ENCODE assay signal across 8 cellular contexts in genomic region chr5:65927497-65928340, GRCh38. TPM values are rescaled to one million over a fixed set of nuclear protein-coding genes. Genes with fewer than 3 reads are reported as not detected.
DNase-seq lines count a peak whose midpoint lies in the region; ATAC-seq and TF ChIP-seq lines count a peak whose summit lies in the region.

No MANE protein-coding gene starts in this region.

- TF ChIP-seq POLR2A in tibial nerve (IDR thresholded peaks at IDR 0.05): no peak

- no peak overlapping the region for H3K14ac ChIP-seq in mesenchymal stem cell (ENCODE audit: low read length in 2 of 2)

- no peak overlapping the region for H2BK12ac ChIP-seq in mesenchymal stem cell (ENCODE audit: low read length in 2 of 2)

- H3K4me2 ChIP-seq in mesenchymal stem cell (ENCODE audit: low read length, poor library complexity, severe bottlenecking): peak overlapping the region; percentile 12

- peak in 1 of 2 donors; percentile 38 for TF ChIP-seq EP300 in tibial nerve (IDR thresholded peaks at IDR 0.05)

- no peak overlapping the region for H2AK5ac ChIP-seq in mesenchymal stem cell (ENCODE audit: low read length, severe bottlenecking)

- TF ChIP-seq CTCF in tibial nerve (IDR thresholded peaks at IDR 0.05): no peak

- no peaks in the 10 kb centered on the region for H3K9me3 Mint-ChIP-seq in dendritic cell treated with granulocyte-macrophage colony-stimulating factor and Interleukin-4, amounts not matched to agents 40 ng/mL and 50 ng/mL, for 4 days

- H3K23ac ChIP-seq in mesenchymal stem cell (ENCODE audit: low read length in 2 of 2): no peak overlapping the region

- peaks cover 11% of the 10 kb centered on the region for H3K36me3 ChIP-seq in SK-N-MC (ENCODE audit: insufficient read depth, low read length)
- H3K36me3 ChIP-seq in mesenchymal stem cell (ENCODE audit: control insufficient read depth in 1 of 2, insufficient read depth in 2 of 2, low read depth in 1 of 2, low read length in 2 of 2): peaks cover under 1 to 5% of the 10 kb centered on the region in 2 experiments
- H3K36me3 ChIP-seq in tibial nerve: no peaks in the 10 kb centered on the region

- no peaks in the 10 kb centered on the region for H3K79me1 ChIP-seq in mesenchymal stem cell (replicated peaks; ENCODE audit: low read length, poor library complexity, severe bottlenecking)

- intact Hi-C loops in dendritic cell treated with granulocyte-macrophage colony-stimulating factor and Interleukin-4, amounts not matched to agents 40 ng/mL and 50 ng/mL, for 4 days (cut with micrococcal nuclease): loop anchor here (2.0 to 10.0 kb wide), 4 partner anchors 103 to 215 kb away; partner anchors contain the start of genes NLN, SGTB and SREK1

- H3K4ac ChIP-seq in mesenchymal stem cell (ENCODE audit: low read depth in 1 of 2, low read length in 2 of 2): no peak overlapping the region

- H2BK5ac ChIP-seq in mesenchymal stem cell (ENCODE audit: low read depth, low read length, poor library complexity, severe bottlenecking): no peak overlapping the region

- H3K27ac Mint-ChIP-seq in dendritic cell treated with granulocyte-macrophage colony-stimulating factor and Interleukin-4, amounts not matched to agents 40 ng/mL and 50 ng/mL, for 4 days: peak overlapping the region; percentile 100

- no peak overlapping the region for H3K18ac ChIP-seq in mesenchymal stem cell (ENCODE audit: low read depth in 1 of 2, low read length in 2 of 2)

- peaks cover 39% of the 10 kb centered on the region for H3K4me1 Mint-ChIP-seq in dendritic cell treated with granulocyte-macrophage colony-stimulating factor and Interleukin-4, amounts not matched to agents 40 ng/mL and 50 ng/mL, for 4 days (ENCODE audit: low read depth)

- 0% methylated on average over 7 of the region's 13 CpGs for WGBS in mesenchymal stem cell
- 0% methylated on average over 13 of the region's 13 CpGs for WGBS in tibial nerve, 2 donors

- peak overlapping the region; percentile 81 for H3K9ac ChIP-seq in SK-N-MC (ENCODE audit: insufficient read length)
- H3K9ac ChIP-seq in mesenchymal stem cell (ENCODE audit: low read length): peak overlapping the region; percentile 100

- H3K4me3 Mint-ChIP-seq in dendritic cell treated with granulocyte-macrophage colony-stimulating factor and Interleukin-4, amounts not matched to agents 40 ng/mL and 50 ng/mL, for 4 days: peak overlapping the region; percentile 99

- no peak overlapping the region for H4K91ac ChIP-seq in mesenchymal stem cell (ENCODE audit: low read length)

- H3K36me3 Mint-ChIP-seq in dendritic cell treated with granulocyte-macrophage colony-stimulating factor and Interleukin-4, amounts not matched to agents 40 ng/mL and 50 ng/mL, for 4 days (ENCODE audit: low read depth): peaks cover 48% of the 10 kb centered on the region

- ATAC-seq in HG02973 (IDR thresholded peaks at IDR 0.05; ENCODE audit: unreplicated experiment) (peak; percentile 25), HG02938 (IDR thresholded peaks at IDR 0.05; ENCODE audit: unreplicated experiment) (no peak)

- H3K27me3 Mint-ChIP-seq in dendritic cell treated with granulocyte-macrophage colony-stimulating factor and Interleukin-4, amounts not matched to agents 40 ng/mL and 50 ng/mL, for 4 days: peaks cover 9% of the 10 kb centered on the region

- H2AFZ ChIP-seq in mesenchymal stem cell (ENCODE audit: low read depth, low read length): no peak overlapping the region

- no peak overlapping the region for H2BK15ac ChIP-seq in mesenchymal stem cell (ENCODE audit: low read depth, poor library complexity, severe bottlenecking)

- H3K4me3 ChIP-seq in SK-N-MC (peak overlapping the region; percentile 92), mesenchymal stem cell (ENCODE audit: insufficient read depth in 1 of 2, low read depth in 1 of 2, low read length in 2 of 2) (peak overlapping the region in 1 of 2 experiments; percentile 94), tibial nerve (peak overlapping the region; percentile 72 to 99 (median 94))

- H3K4me1 ChIP-seq in mesenchymal stem cell (ENCODE audit: control insufficient read depth, insufficient read depth, low read depth, low read length) (peaks cover 7% of the 10 kb centered on the region), tibial nerve (peaks cover 0 to 45% (median 17%) of the 10 kb centered on the region in 4 donors)

- no peak overlapping the region for H2BK120ac ChIP-seq in mesenchymal stem cell (ENCODE audit: low read depth, low read length)

- no peak overlapping the region for H4K8ac ChIP-seq in mesenchymal stem cell (ENCODE audit: low read length)

- H3K27me3 ChIP-seq in mesenchymal stem cell (ENCODE audit: control insufficient read depth in 1 of 2, insufficient read depth in 1 of 2, low read length in 2 of 2) (no peaks in the 10 kb centered on the region), tibial nerve (no peaks in the 10 kb centered on the region)

- peak; percentile 9 for DNase-seq in NK-92 treated with Interleukin-12 subunit alpha and Interleukin-12 subunit beta, amount 100 ng/mL, for 24 hours (lab: John Stamatoyannopoulos, UW)
- DNase-seq in NK-92 (lab: John Stamatoyannopoulos, UW; ENCODE audit: unreplicated experiment): no peak
- no peak for DNase-seq in SK-N-MC (ENCODE audit: low read depth, low spot score)
- DNase-seq in mesenchymal stem cell: peak; percentile 77
- DNase-seq in tibial nerve (ENCODE audit: low spot score in 2 of 2): no peak

- H3K27ac ChIP-seq in SK-N-MC: peak overlapping the region; percentile 95
- no peak overlapping the region for H3K27ac ChIP-seq in mesenchymal stem cell (ENCODE audit: low read length, poor library complexity, severe bottlenecking)
- H3K27ac ChIP-seq in tibial nerve: peak overlapping the region; percentile 98 to 100 (median 100)

- H3K9me3 ChIP-seq in SK-N-MC (ENCODE audit: low read depth, low read length) (no peaks in the 10 kb centered on the region), mesenchymal stem cell (ENCODE audit: control insufficient read depth, low read length) (no peaks in the 10 kb centered on the region), tibial nerve (no peaks in the 10 kb centered on the region)

RNA-seq across cellular contexts. Expression of gene ERBIN, which starts 1.3 kb away (rescaled TPM):
- polyA plus RNA-seq in mesenchymal stem cell (2013, experiment 1 of 2): 49.1 TPM
- polyA plus RNA-seq in mesenchymal stem cell (2013, experiment 2 of 2): 47.5 TPM
- total RNA-seq in tibial nerve: 10 to 100 TPM; 59.6 to 81.1 (median 66.5) TPM

Comparison
In these comparisons a context has a peak if more than half of its experiments do, and no peak if none do; other contexts are left out.
1. DNase-seq: peak in NK-92 treated with Interleukin-12 subunit alpha and Interleukin-12 subunit beta, amount 100 ng/mL, for 24 hours (single experiment) and mesenchymal stem cell (single experiment); none in NK-92 (single experiment), SK-N-MC (single experiment) and tibial nerve (0 of 2).